Comparison of ENCODE assay signal across 1 cellular context in genomic region chr2:177262958-177263450, GRCh38.
A peak's percentile ranks its signal among the peaks of the same experiment; 100 is the strongest.
TF ChIP-seq lines count a peak whose summit lies in the region.

No MANE protein-coding gene starts in this region.

TF ChIP-seq in GM12878, 131 proteins besides CTCF, POLR2A, EP300 and RAD21 (continued from another document):
- no peak for TF ChIP-seq SPI1 (IDR thresholded peaks at IDR 0.05; ENCODE audit: borderline replicate concordance, insufficient read depth, low read depth, low read length)
- no peak for TF ChIP-seq GATAD2B (conservative IDR thresholded peaks at IDR 0.05; ENCODE audit: low read depth)
- no peak for TF ChIP-seq BCL3 (IDR thresholded peaks at IDR 0.05; ENCODE audit: borderline replicate concordance, insufficient read depth, low read depth, low read length, poor library complexity, severe bottlenecking)
- TF ChIP-seq PAX8 (IDR thresholded peaks at IDR 0.05) = 0 out of 2 replicates have a peak, but pooled peaks have one; percentile 19
- no peak for TF ChIP-seq ZNF217 (IDR thresholded peaks at IDR 0.05)
